In the genomic region with DNA sequence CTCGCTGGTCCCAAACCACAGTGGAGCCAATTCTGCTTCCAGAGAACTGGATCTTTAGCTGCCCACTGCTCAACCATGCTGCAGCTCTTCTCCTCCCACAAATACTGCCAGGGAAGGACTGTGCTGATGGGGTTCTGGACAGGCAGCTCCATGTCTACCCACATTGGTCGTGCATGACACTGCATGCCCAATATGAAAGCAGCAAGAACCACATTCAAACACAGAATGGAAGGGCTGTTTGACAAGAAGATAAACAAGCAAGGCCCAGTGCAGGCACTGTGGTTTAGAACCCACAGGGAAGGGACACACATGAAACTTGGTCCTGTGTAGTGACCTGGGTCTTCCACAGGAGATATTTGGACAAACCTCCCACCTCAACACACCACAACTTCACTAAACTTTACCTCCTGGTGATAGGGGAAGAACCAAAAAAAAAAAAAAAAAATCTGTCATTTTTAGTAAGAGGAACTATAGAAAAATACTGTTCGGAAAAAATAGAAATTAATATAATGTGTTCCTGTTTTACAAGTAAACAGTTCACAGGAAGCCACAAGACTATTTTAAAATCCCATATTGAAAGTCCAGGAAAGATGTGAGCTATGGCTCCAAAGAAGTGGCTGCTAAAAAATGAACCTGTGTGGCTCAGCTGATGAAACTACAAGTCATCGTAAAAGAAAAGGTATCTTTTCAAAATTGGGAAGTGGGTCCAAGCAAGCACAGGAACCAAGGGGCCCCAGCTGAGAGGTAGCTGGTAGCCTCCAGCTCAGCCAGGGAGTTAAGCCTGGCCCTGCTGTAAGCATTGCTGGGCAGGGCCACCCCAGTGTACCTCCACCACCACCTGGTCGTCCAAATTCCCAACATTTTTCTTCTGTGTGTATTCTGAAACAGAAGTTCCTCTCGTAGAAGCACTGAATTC, we compare ENCODE assay signal across 19 cellular contexts.
DNase-seq lines count a peak whose midpoint lies in the region; ATAC-seq and TF ChIP-seq lines count a peak whose summit lies in the region.
"Had no signal": no experiment of that assay in that cellular context is flagged by ENCODE, and none has a peak within 500 bp of the region (broad histone marks: within the 10 kb centered on the region; RNA-seq: fewer than 3 reads in every experiment).

No MANE protein-coding gene starts in this region.

- intact Hi-C loops in Caco-2 (cut with micrococcal nuclease; ENCODE audit: unreplicated experiment): no loop called here

- POLR2A ChIA-PET in Caco-2 (lab: Charles Lee): no interaction called here

- peaks cover 0 to 7% (median 0%) of the 10 kb centered on the region in 7 donors for H3K9me3 Mint-ChIP-seq in naive B cell
- peaks cover 10% of the 10 kb centered on the region for H3K9me3 Mint-ChIP-seq in Caco-2 (ENCODE audit: unreplicated experiment)

- H3K79me2 ChIP-seq in MM.1S (ENCODE audit: low read length) (no peaks in the 10 kb centered on the region), OCI-LY3 (ENCODE audit: low read length) (no peaks in the 10 kb centered on the region)

- no peak overlapping the region for H3K4me3 ChIP-seq in BLaER1 treated with 17β-estradiol and CSF1 and Interleukin-3, amounts not matched to agents 10 nM and 100 nM
- H3K4me3 ChIP-seq in MM.1S (ENCODE audit: low read length) (no peak overlapping the region), OCI-LY3 (ENCODE audit: low read length) (no peak overlapping the region), Caco-2 (ENCODE audit: low read depth, low read length) (no peak overlapping the region)

- H3K4me1 ChIP-seq in BLaER1 treated with 17β-estradiol and CSF1 and Interleukin-3, amounts not matched to agents 10 nM and 100 nM: peaks cover 18 to 22% (median 20%) of the 10 kb centered on the region in 10 experiments
- H3K4me1 ChIP-seq in MM.1S (ENCODE audit: low read length) (peaks cover 15% of the 10 kb centered on the region), OCI-LY3 (ENCODE audit: low read length) (peaks cover 14% of the 10 kb centered on the region), Caco-2 (no peaks in the 10 kb centered on the region)

- peak overlapping the region; percentile 46 for H2AFZ ChIP-seq in MM.1S (ENCODE audit: low read length)
- no peak overlapping the region for H2AFZ ChIP-seq in OCI-LY3 (ENCODE audit: low read depth, low read length)

- no peak overlapping the region for H3K9ac ChIP-seq in BLaER1 treated with 17β-estradiol and CSF1 and Interleukin-3, amounts not matched to agents 10 nM and 100 nM
- H3K9ac ChIP-seq in MM.1S (ENCODE audit: low read length) (no peak overlapping the region), OCI-LY3 (ENCODE audit: low read length) (no peak overlapping the region)

- H3K36me3 ChIP-seq in BLaER1 treated with 17β-estradiol and CSF1 and Interleukin-3, amounts not matched to agents 10 nM and 100 nM: no peaks in the 10 kb centered on the region
- no peaks in the 10 kb centered on the region for H3K36me3 ChIP-seq in MM.1S (replicated peaks; ENCODE audit: insufficient read depth, low read length)
- no peaks in the 10 kb centered on the region for H3K36me3 ChIP-seq in OCI-LY3 (replicated peaks; ENCODE audit: low read depth, low read length)
- H3K36me3 ChIP-seq in Caco-2 (ENCODE audit: control insufficient read depth, insufficient read depth, low read length): no peaks in the 10 kb centered on the region

- no peaks in the 10 kb centered on the region for H4K20me1 ChIP-seq in BLaER1 treated with 17β-estradiol and CSF1 and Interleukin-3, amounts not matched to agents 10 nM and 100 nM
- H4K20me1 ChIP-seq in MM.1S (ENCODE audit: insufficient read depth, low read length) (no peaks in the 10 kb centered on the region), OCI-LY3 (ENCODE audit: insufficient read depth, low read length) (no peaks in the 10 kb centered on the region)

- peak; percentile 82 to 86 for ATAC-seq in naive B cell (ENCODE audit: low read depth in 2 of 2)
- no peak for ATAC-seq in SK-N-SH treated with all-trans-retinoic acid at 6 μM for 48 hours

- peaks cover 0 to 5% of the 10 kb centered on the region in 2 donors for H3K36me3 Mint-ChIP-seq in naive B cell
- H3K36me3 Mint-ChIP-seq in Caco-2 (ENCODE audit: insufficient read depth, unreplicated experiment): no peaks in the 10 kb centered on the region

- no peak for DNase-seq in MM.1S
- peak; percentile 15 for DNase-seq in naive B cell
- no peak for DNase-seq in NCI-H524 treated with DMSO at 0.1 percent for 48 hours (lab: John Stamatoyannopoulos, UW)
- DNase-seq in SHP77 (lab: John Stamatoyannopoulos, UW): no peak
- no peak for DNase-seq in Caco-2
- DNase-seq: COR-L47, DMS153, EL, Kasumi-1, MV-4-11, NCI-H1436, NCI-H2029 treated with DMSO at 0.1 percent for 48 hours, NCI-H2171 treated with DMSO at 0.1 percent for 48 hours, NCI-H446 treated with DMSO at 0.1 percent for 48 hours, NCI-H748 treated with DMSO at 0.1 percent for 48 hours, RPMI8226 had no signal

- H3K9me2 ChIP-seq in MM.1S (replicated peaks; ENCODE audit: insufficient read depth, low read length): no peaks in the 10 kb centered on the region

- no peaks in the 10 kb centered on the region for H3K27me3 ChIP-seq in BLaER1 treated with 17β-estradiol and CSF1 and Interleukin-3, amounts not matched to agents 10 nM and 100 nM
- no peaks in the 10 kb centered on the region for H3K27me3 ChIP-seq in MM.1S (replicated peaks; ENCODE audit: insufficient read depth, low read length)
- H3K27me3 ChIP-seq in OCI-LY3 (ENCODE audit: low read depth, low read length): peaks cover 21% of the 10 kb centered on the region
- no peaks in the 10 kb centered on the region for H3K27me3 ChIP-seq in Caco-2 (replicated peaks; ENCODE audit: control insufficient read depth, insufficient read depth, low read length)

- no peaks in the 10 kb centered on the region for H3F3A ChIP-seq in MM.1S (ENCODE audit: insufficient read depth, low read length)

- no peak for TF ChIP-seq CTCF in MM.1S (IDR thresholded peaks at IDR 0.05; ENCODE audit: low read length)
- no peak for TF ChIP-seq CTCF in OCI-LY3 (IDR thresholded peaks at IDR 0.05; ENCODE audit: low read depth, low read length)
- TF ChIP-seq CTCF in Caco-2 (IDR thresholded peaks at IDR 0.05; ENCODE audit: insufficient read depth in 1 of 2, low read depth in 1 of 2, low read length in 1 of 2, severe bottlenecking in 1 of 2, unreplicated experiment in 1 of 2): no peak

- H3K4me3 Mint-ChIP-seq in naive B cell (peak overlapping the region; percentile 0 to 90 (median 78)), Caco-2 (ENCODE audit: unreplicated experiment) (no peak overlapping the region)

- peak overlapping the region; percentile 67 to 93 (median 90) for H3K27ac Mint-ChIP-seq in naive B cell
- H3K27ac Mint-ChIP-seq in Caco-2 (ENCODE audit: unreplicated experiment): no peak overlapping the region

- peaks cover 0 to 7% (median 0%) of the 10 kb centered on the region in 11 experiments; a peak in 4 of 22 replicates for H3K9me3 ChIP-seq in BLaER1 treated with 17β-estradiol and CSF1 and Interleukin-3, amounts not matched to agents 10 nM and 100 nM (replicated peaks in 1 of 11)
- no peaks in the 10 kb centered on the region for H3K9me3 ChIP-seq in MM.1S (replicated peaks; ENCODE audit: insufficient read depth, low read length)
- H3K9me3 ChIP-seq in OCI-LY3 (ENCODE audit: insufficient read depth, low read length): no peaks in the 10 kb centered on the region
- no peaks in the 10 kb centered on the region for H3K9me3 ChIP-seq in Caco-2

- H3K27me3 Mint-ChIP-seq in naive B cell (no peaks in the 10 kb centered on the region), Caco-2 (ENCODE audit: insufficient read depth, unreplicated experiment) (peaks cover 24% of the 10 kb centered on the region)

- 0 out of 22 replicates have a peak overlapping the region, but pooled peaks of 1 of the 11 experiments have one; percentile 0 for H3K27ac ChIP-seq in BLaER1 treated with 17β-estradiol and CSF1 and Interleukin-3, amounts not matched to agents 10 nM and 100 nM
- H3K27ac ChIP-seq in MM.1S (ENCODE audit: low read length) (peak overlapping the region; percentile 26; the same call in 1 of the 2 replicates), OCI-LY3 (ENCODE audit: low read length) (no peak overlapping the region)

- peak overlapping the region; percentile 55 to 86 (median 69) for H3K4me2 ChIP-seq in BLaER1 treated with 17β-estradiol and CSF1 and Interleukin-3, amounts not matched to agents 10 nM and 100 nM
- H3K4me2 ChIP-seq in MM.1S (ENCODE audit: low read depth, low read length) (peak overlapping the region; percentile 41; the same call in 1 of the 2 replicates), OCI-LY3 (ENCODE audit: low read length) (peak overlapping the region; percentile 34)

- BruUV-seq in Caco-2 (replicated peaks; lab: Mats Ljungman, UMichigan): no TSS peak

- CTCF ChIA-PET in Caco-2 (lab: Charles Lee): interaction anchor here (0.7 kb wide), 1 partner anchor 109 kb away, joined by 4 read pairs; no protein-coding TSS in a partner anchor

- peaks cover 48 to 78% (median 59%) of the 10 kb centered on the region in 3 donors for H3K4me1 Mint-ChIP-seq in naive B cell
- no peaks in the 10 kb centered on the region for H3K4me1 Mint-ChIP-seq in Caco-2 (ENCODE audit: low read depth, unreplicated experiment)

TF ChIP-seq in SK-N-SH treated with all-trans-retinoic acid at 6 μM for 48 hours, 23 proteins besides CTCF, POLR2A, EP300 and RAD21:
- TF ChIP-seq ARNTL (CRISPR knock-in tag; IDR thresholded peaks at IDR 0.05; ENCODE audit: borderline replicate concordance, low read depth) (no peak), TOX (CRISPR knock-in tag; IDR thresholded peaks at IDR 0.05; ENCODE audit: borderline replicate concordance) (no peak), ZFP3 (CRISPR knock-in tag; IDR thresholded peaks at IDR 0.05) (no peak), ISL1 (CRISPR knock-in tag; IDR thresholded peaks at IDR 0.05) (no peak), SNAI2 (CRISPR knock-in tag; IDR thresholded peaks at IDR 0.05) (no peak)
- TF ChIP-seq, protein P1, sequence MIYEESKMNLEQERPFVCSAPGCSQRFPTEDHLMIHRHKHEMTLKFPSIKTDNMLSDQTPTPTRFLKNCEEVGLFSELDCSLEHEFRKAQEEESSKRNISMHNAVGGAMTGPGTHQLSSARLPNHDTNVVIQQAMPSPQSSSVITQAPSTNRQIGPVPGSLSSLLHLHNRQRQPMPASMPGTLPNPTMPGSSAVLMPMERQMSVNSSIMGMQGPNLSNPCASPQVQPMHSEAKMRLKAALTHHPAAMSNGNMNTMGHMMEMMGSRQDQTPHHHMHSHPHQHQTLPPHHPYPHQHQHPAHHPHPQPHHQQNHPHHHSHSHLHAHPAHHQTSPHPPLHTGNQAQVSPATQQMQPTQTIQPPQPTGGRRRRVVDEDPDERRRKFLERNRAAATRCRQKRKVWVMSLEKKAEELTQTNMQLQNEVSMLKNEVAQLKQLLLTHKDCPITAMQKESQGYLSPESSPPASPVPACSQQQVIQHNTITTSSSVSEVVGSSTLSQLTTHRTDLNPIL (CRISPR knock-in tag; IDR thresholded peaks at IDR 0.05; ENCODE audit: low read depth): no peak
